ENCODE assay signal across 15 cellular contexts in the genomic region with DNA sequence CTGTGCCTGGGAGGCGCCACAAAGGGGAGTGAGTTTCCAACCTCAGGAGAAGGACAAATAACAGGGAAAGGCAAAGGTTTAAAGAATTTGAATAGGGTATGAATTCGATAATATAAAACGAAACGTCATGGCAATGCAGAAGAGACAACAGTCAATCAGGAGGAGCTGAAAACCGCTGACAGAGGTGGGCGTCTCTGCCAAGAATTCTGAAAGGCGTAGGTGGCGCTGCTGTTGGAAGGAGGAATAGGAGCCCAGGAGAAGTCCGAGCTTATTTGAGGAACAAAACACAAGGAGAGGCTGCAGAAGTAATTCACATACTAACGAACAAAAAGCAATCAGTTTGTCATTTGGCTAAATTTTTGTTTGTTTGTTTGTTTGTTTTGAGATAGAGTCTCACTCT.
DNase-seq lines count a peak whose midpoint lies in the region; ATAC-seq and TF ChIP-seq lines count a peak whose summit lies in the region.
"Had no signal": no experiment of that assay in that cellular context is flagged by ENCODE, and none has a peak within 500 bp of the region (broad histone marks: within the 10 kb centered on the region; RNA-seq: fewer than 3 reads in every experiment).

No MANE protein-coding gene starts in this region.

- H3K4me2 ChIP-seq in PC-3 (ENCODE audit: low read length), result no peak overlapping the region
- H3K4me2 ChIP-seq: BLaER1 treated with 17β-estradiol and CSF1 and Interleukin-3, amounts not matched to agents 10 nM and 100 nM had no signal

- POLR2A ChIA-PET in PC-3 (lab: Charles Lee; ENCODE audit: unreplicated experiment), result no interaction called here

- no peak for DNase-seq in activated T-cell treated with anti-CD3 and anti-CD28 coated beads, Interleukin-2, amount 50 U/mL, for 72 hours
- DNase-seq in activated T-cell treated with anti-CD3 and anti-CD28 coated beads, Interleukin-2, amount 50 U/mL, for 4 hours, result no peak
- DNase-seq in PC-3, result peak; percentile 3
- no peak for DNase-seq in endodermal cell
- no peak for DNase-seq in activated T-helper 2 cell treated with anti-CD3 and anti-CD28 coated beads, Interferon-gamma antibody, Interleukin-2, Interleukin-4, amounts not matched to agents 10 μg/mL and 5 μg/mL and 100 μg/mL, durations not matched to agents 14 hours and 24 hours and 36 hours (ENCODE audit: low spot score)
- DNase-seq: ACHN; Calu3; CD4-positive, alpha-beta T cell; DMS79; GM23248; H9 had no signal

- no peaks in the 10 kb centered on the region for H3K9me2 ChIP-seq in PC-3 (replicated peaks; ENCODE audit: low read length)

- no peak for TF ChIP-seq CTCF in PC-3 (conservative IDR thresholded peaks at IDR 0.05; ENCODE audit: low read depth, low read length)
- peak; percentile 37 for TF ChIP-seq CTCF in endodermal cell (conservative IDR thresholded peaks at IDR 0.05)

- H3K79me2 ChIP-seq in PC-3 (ENCODE audit: low read length), result no peaks in the 10 kb centered on the region

- H3K27me3 Mint-ChIP-seq in activated T-cell treated with anti-CD3 and anti-CD28 coated beads, Interleukin-2, amount 50 U/mL, for 72 hours (ENCODE audit: low read depth), result peaks cover 15% of the 10 kb centered on the region
- H3K27me3 Mint-ChIP-seq in activated T-cell treated with anti-CD3 and anti-CD28 coated beads, Interleukin-2, amount 50 U/mL, for 4 hours (ENCODE audit: low read depth), result no peaks in the 10 kb centered on the region
- peaks cover 30% of the 10 kb centered on the region for H3K27me3 Mint-ChIP-seq in endodermal cell (ENCODE audit: insufficient read depth)
- H3K27me3 Mint-ChIP-seq in activated T-helper 2 cell treated with anti-CD3 and anti-CD28 coated beads, Interferon-gamma antibody, Interleukin-2, Interleukin-4, amounts not matched to agents 10 μg/mL and 5 μg/mL and 100 μg/mL, durations not matched to agents 14 hours and 24 hours and 36 hours (ENCODE audit: low read depth), result no peaks in the 10 kb centered on the region

- H3K9me3 ChIP-seq in PC-3 (ENCODE audit: low read length), result no peaks in the 10 kb centered on the region
- no peaks in the 10 kb centered on the region for H3K9me3 ChIP-seq in endodermal cell (ENCODE audit: control insufficient read depth, low read length)
- H3K9me3 ChIP-seq: BLaER1 treated with 17β-estradiol and CSF1 and Interleukin-3, amounts not matched to agents 10 nM and 100 nM had no signal

- 83 to 86% methylated on average over 10 of the region's 10 CpGs for WGBS in endodermal cell (ENCODE audit: insufficient coverage in 1 of 2, insufficient read length in 1 of 2), 2 experiments

- CTCF ChIA-PET in PC-3 (lab: Charles Lee), result no interaction called here

- H3K4me3 Mint-ChIP-seq in activated T-cell treated with anti-CD3 and anti-CD28 coated beads, Interleukin-2, amount 50 U/mL, for 72 hours, result no peak overlapping the region
- H3K4me3 Mint-ChIP-seq in activated T-cell treated with anti-CD3 and anti-CD28 coated beads, Interleukin-2, amount 50 U/mL, for 4 hours, result no peak overlapping the region
- no peak overlapping the region for H3K4me3 Mint-ChIP-seq in endodermal cell
- no peak overlapping the region for H3K4me3 Mint-ChIP-seq in activated T-helper 2 cell treated with anti-CD3 and anti-CD28 coated beads, Interferon-gamma antibody, Interleukin-2, Interleukin-4, amounts not matched to agents 10 μg/mL and 5 μg/mL and 100 μg/mL, durations not matched to agents 14 hours and 24 hours and 36 hours (ENCODE audit: low read depth)
- H3K4me3 Mint-ChIP-seq: CD4-positive, alpha-beta T cell; H9 had no signal

- H2AFZ ChIP-seq in PC-3 (ENCODE audit: low read length), result no peak overlapping the region
- H2AFZ ChIP-seq: GM23248 had no signal

- H3F3A ChIP-seq in PC-3 (ENCODE audit: low read length, unreplicated experiment), result no peaks in the 10 kb centered on the region

- H3K36me3 ChIP-seq in PC-3 (ENCODE audit: low read depth, low read length) (no peaks in the 10 kb centered on the region), endodermal cell (ENCODE audit: control insufficient read depth, insufficient read depth, low read length) (no peaks in the 10 kb centered on the region)
- H3K36me3 ChIP-seq: BLaER1 treated with 17β-estradiol and CSF1 and Interleukin-3, amounts not matched to agents 10 nM and 100 nM had no signal

- intact Hi-C loops in PC-3 (cut with micrococcal nuclease), result no loop called here
- intact Hi-C loops in activated T-helper 2 cell treated with anti-CD3 and anti-CD28 coated beads, Interferon-gamma antibody, Interleukin-2, Interleukin-4, amounts not matched to agents 10 μg/mL and 5 μg/mL and 100 μg/mL, durations not matched to agents 14 hours and 24 hours and 36 hours (cut with micrococcal nuclease), result no loop called here

- H3K4me1 ChIP-seq in PC-3 (ENCODE audit: insufficient read depth, low read length) (no peaks in the 10 kb centered on the region), endodermal cell (ENCODE audit: control insufficient read depth, insufficient read depth, low read length) (no peaks in the 10 kb centered on the region)

- H3K9ac ChIP-seq in PC-3 (ENCODE audit: low read length), result no peak overlapping the region
- no peak overlapping the region for H3K9ac ChIP-seq in endodermal cell (ENCODE audit: extremely low read depth, low read length, poor library complexity, severe bottlenecking)
- H3K9ac ChIP-seq: BLaER1 treated with 17β-estradiol and CSF1 and Interleukin-3, amounts not matched to agents 10 nM and 100 nM; GM23248 had no signal

- H3K36me3 Mint-ChIP-seq in activated T-cell treated with anti-CD3 and anti-CD28 coated beads, Interleukin-2, amount 50 U/mL, for 72 hours (ENCODE audit: insufficient read depth in 2 of 2), result no peaks in the 10 kb centered on the region
- no peaks in the 10 kb centered on the region for H3K36me3 Mint-ChIP-seq in activated T-cell treated with anti-CD3 and anti-CD28 coated beads, Interleukin-2, amount 50 U/mL, for 4 hours (ENCODE audit: insufficient read depth)
- H3K36me3 Mint-ChIP-seq in endodermal cell (ENCODE audit: low read depth), result no peaks in the 10 kb centered on the region
- H3K36me3 Mint-ChIP-seq in activated T-helper 2 cell treated with anti-CD3 and anti-CD28 coated beads, Interferon-gamma antibody, Interleukin-2, Interleukin-4, amounts not matched to agents 10 μg/mL and 5 μg/mL and 100 μg/mL, durations not matched to agents 14 hours and 24 hours and 36 hours (ENCODE audit: low read depth), result no peaks in the 10 kb centered on the region

- no peaks in the 10 kb centered on the region for H3K4me1 Mint-ChIP-seq in activated T-cell treated with anti-CD3 and anti-CD28 coated beads, Interleukin-2, amount 50 U/mL, for 72 hours (ENCODE audit: low read depth)
- H3K4me1 Mint-ChIP-seq in activated T-cell treated with anti-CD3 and anti-CD28 coated beads, Interleukin-2, amount 50 U/mL, for 4 hours (ENCODE audit: low read depth), result no peaks in the 10 kb centered on the region
- H3K4me1 Mint-ChIP-seq in endodermal cell, result peaks cover 6% of the 10 kb centered on the region
- H3K4me1 Mint-ChIP-seq in activated T-helper 2 cell treated with anti-CD3 and anti-CD28 coated beads, Interferon-gamma antibody, Interleukin-2, Interleukin-4, amounts not matched to agents 10 μg/mL and 5 μg/mL and 100 μg/mL, durations not matched to agents 14 hours and 24 hours and 36 hours (ENCODE audit: low read depth), result no peaks in the 10 kb centered on the region

- no peaks in the 10 kb centered on the region for H3K9me3 Mint-ChIP-seq in activated T-cell treated with anti-CD3 and anti-CD28 coated beads, Interleukin-2, amount 50 U/mL, for 72 hours
- no peaks in the 10 kb centered on the region for H3K9me3 Mint-ChIP-seq in activated T-cell treated with anti-CD3 and anti-CD28 coated beads, Interleukin-2, amount 50 U/mL, for 4 hours
- no peaks in the 10 kb centered on the region for H3K9me3 Mint-ChIP-seq in endodermal cell
- no peaks in the 10 kb centered on the region for H3K9me3 Mint-ChIP-seq in activated T-helper 2 cell treated with anti-CD3 and anti-CD28 coated beads, Interferon-gamma antibody, Interleukin-2, Interleukin-4, amounts not matched to agents 10 μg/mL and 5 μg/mL and 100 μg/mL, durations not matched to agents 14 hours and 24 hours and 36 hours
- H3K9me3 Mint-ChIP-seq: CD4-positive, alpha-beta T cell; H9 had no signal

- BruUV-seq in PC-3 (replicated peaks; lab: Mats Ljungman, UMichigan), result no TSS peak

- no peak overlapping the region for H3K4me3 ChIP-seq in PC-3 (ENCODE audit: low read length)
- H3K4me3 ChIP-seq in endodermal cell (ENCODE audit: low read length), result no peak overlapping the region
- H3K4me3 ChIP-seq: BLaER1 treated with 17β-estradiol and CSF1 and Interleukin-3, amounts not matched to agents 10 nM and 100 nM; GM12878; GM23248 had no signal

- H3K27ac ChIP-seq in PC-3 (ENCODE audit: low read length) (no peak overlapping the region), endodermal cell (ENCODE audit: low read depth, low read length) (no peak overlapping the region)
- H3K27ac ChIP-seq: BLaER1 treated with 17β-estradiol and CSF1 and Interleukin-3, amounts not matched to agents 10 nM and 100 nM; GM23248 had no signal

- no peaks in the 10 kb centered on the region for H4K20me1 ChIP-seq in PC-3 (ENCODE audit: low read length)
- H4K20me1 ChIP-seq: BLaER1 treated with 17β-estradiol and CSF1 and Interleukin-3, amounts not matched to agents 10 nM and 100 nM had no signal

- ATAC-seq in activated T-cell treated with anti-CD3 and anti-CD28 coated beads, Interleukin-2, amount 50 U/mL, for 72 hours (replicated peaks in 1 of 2), result no peak
- ATAC-seq in activated T-cell treated with anti-CD3 and anti-CD28 coated beads, Interleukin-2, amount 50 U/mL, for 4 hours, result no peak
- ATAC-seq in PC-3 (no peak), HG02759 (IDR thresholded peaks at IDR 0.05; ENCODE audit: unreplicated experiment) (no peak), GM18520 (IDR thresholded peaks at IDR 0.05; ENCODE audit: unreplicated experiment) (no peak)
- ATAC-seq: GM12878 had no signal

- H3K27me3 ChIP-seq in PC-3 (ENCODE audit: low read length) (peaks cover 24% of the 10 kb centered on the region), endodermal cell (ENCODE audit: control insufficient read depth, insufficient read depth, low read length, poor library complexity, severe bottlenecking) (no peaks in the 10 kb centered on the region)
- H3K27me3 ChIP-seq: BLaER1 treated with 17β-estradiol and CSF1 and Interleukin-3, amounts not matched to agents 10 nM and 100 nM had no signal

- peak overlapping the region; percentile 51 for H3K27ac Mint-ChIP-seq in activated T-cell treated with anti-CD3 and anti-CD28 coated beads, Interleukin-2, amount 50 U/mL, for 72 hours
- no peak overlapping the region for H3K27ac Mint-ChIP-seq in endodermal cell
- no peak overlapping the region for H3K27ac Mint-ChIP-seq in activated T-helper 2 cell treated with anti-CD3 and anti-CD28 coated beads, Interferon-gamma antibody, Interleukin-2, Interleukin-4, amounts not matched to agents 10 μg/mL and 5 μg/mL and 100 μg/mL, durations not matched to agents 14 hours and 24 hours and 36 hours
- H3K27ac Mint-ChIP-seq: CD4-positive, alpha-beta T cell had no signal
